Comparison of ENCODE assay signal across 1 cellular context in genomic region chr5:171371326-171371725, GRCh38.
TF ChIP-seq lines count a peak whose summit lies in the region.

No MANE protein-coding gene starts in this region.

TF ChIP-seq in GM23338, 12 proteins besides CTCF, POLR2A, EP300 and RAD21 (continued from another document):
- TF ChIP-seq ZNF462 (CRISPR knock-in tag; IDR thresholded peaks at IDR 0.05) (no peak), EZH2phosphoT487 (IDR thresholded peaks at IDR 0.05; ENCODE audit: unreplicated experiment) (no peak), STAT1 (IDR thresholded peaks at IDR 0.05; ENCODE audit: unreplicated experiment) (no peak)
TF ChIP-seq in GM23338: peak in this region for 0.
